8 cellular contexts compared by ENCODE assay signal in genomic region chr5:96614110-96614691, GRCh38. TPM values are rescaled to one million over a fixed set of nuclear protein-coding genes. Genes with fewer than 3 reads are reported as not detected.
DNase-seq lines count a peak whose midpoint lies in the region; ATAC-seq, FAIRE-seq and TF ChIP-seq lines count a peak whose summit lies in the region.

No MANE protein-coding gene starts in this region.

- peaks cover 0 to 4% (median 0%) of the 10 kb centered on the region in 9 donors for H3K9me3 Mint-ChIP-seq in naive thymus-derived CD8-positive, alpha-beta T cell

- H3K27me3 ChIP-seq in tibial artery = no peaks in the 10 kb centered on the region

- no peak overlapping the region for H3K27ac Mint-ChIP-seq in naive thymus-derived CD8-positive, alpha-beta T cell

- peak; percentile 68 for TF ChIP-seq CTCF in D721Med (IDR thresholded peaks at IDR 0.05; ENCODE audit: insufficient read depth, missing control alignments)
- peak; percentile 44 to 64 for TF ChIP-seq CTCF in tibial artery (IDR thresholded peaks at IDR 0.05)

- peak; percentile 77 for FAIRE-seq in D721Med (lab: Jason Lieb, UNC)

- H3K4me3 ChIP-seq in tibial artery = no peak overlapping the region

- H3K9me3 ChIP-seq in tibial artery = no peaks in the 10 kb centered on the region

- peaks cover 0 to 4% (median 0%) of the 10 kb centered on the region in 3 donors for H3K36me3 Mint-ChIP-seq in naive thymus-derived CD8-positive, alpha-beta T cell

- peaks cover 2 to 12% (median 9%) of the 10 kb centered on the region in 5 donors for H3K27me3 Mint-ChIP-seq in naive thymus-derived CD8-positive, alpha-beta T cell

- intact Hi-C loops in tibial artery (cut with DNase I; ENCODE audit: low total_unique reads) = loop anchor here (10.0 kb wide), 1 partner anchor 111 kb away; no protein-coding TSS in a partner anchor

- H3K27ac ChIP-seq in tibial artery = peak overlapping the region; percentile 35 to 57

- peaks cover 0 to 5% (median 4%) of the 10 kb centered on the region in 4 donors for H3K4me1 Mint-ChIP-seq in naive thymus-derived CD8-positive, alpha-beta T cell

- no peaks in the 10 kb centered on the region for H3K36me3 ChIP-seq in tibial artery

- peak; percentile 66 for ATAC-seq in HG02885 (IDR thresholded peaks at IDR 0.05; ENCODE audit: poor library complexity, unreplicated experiment)
- peak; percentile 16 to 52 for ATAC-seq in naive thymus-derived CD8-positive, alpha-beta T cell

- peaks cover 0 to 17% (median 9%) of the 10 kb centered on the region in 4 donors for H3K4me1 ChIP-seq in tibial artery

- POLR2A ChIA-PET in naive thymus-derived CD8-positive, alpha-beta T cell (lab: Charles Lee) = interaction anchor here (0.7 to 1.7 kb wide), 2 partner anchors 46 to 48 kb away, joined by 3 to 7 read pairs; partner anchors contain the start of gene CAST

- no peak overlapping the region for H3K4me3 Mint-ChIP-seq in naive thymus-derived CD8-positive, alpha-beta T cell

- peak; percentile 34 for DNase-seq in D721Med (ENCODE audit: insufficient read length, low spot score)
- peak; percentile 75 for DNase-seq in NCI-H774 (lab: John Stamatoyannopoulos, UW)
- DNase-seq in activated T-cell treated with anti-CD3 and anti-CD28 coated beads for 24 hours (ENCODE audit: low read depth) = peak; percentile 32
- peak; percentile 84 for DNase-seq in fibroblast of gingiva (ENCODE audit: low read depth)
- peak in 9 of 10 donors; percentile 8 to 64 (median 32) for DNase-seq in naive thymus-derived CD8-positive, alpha-beta T cell
- DNase-seq in tibial artery = peak in 1 of 2 donors; percentile 63
- DNase-seq in activated effector memory CD4-positive, alpha-beta T cell treated with anti-CD3 and anti-CD28 coated beads, Interleukin-2, amount 50 U/mL, for 16 hours = no peak

RNA-seq across cellular contexts. Expression of gene CAST, which starts 48.0 kb away (rescaled TPM):
- total RNA-seq in naive thymus-derived CD8-positive, alpha-beta T cell = 100 to 1,000 TPM; 114 to 115 TPM
- polyA plus RNA-seq in naive thymus-derived CD8-positive, alpha-beta T cell = 10 to 100 TPM; 29.9 to 42.2 (median 32.9) TPM
